9 cellular contexts compared by ENCODE assay signal in genomic region chr4:6221851-6222760, GRCh38. TPM values are rescaled to one million over a fixed set of nuclear protein-coding genes. Genes with fewer than 3 reads are reported as not detected.
DNase-seq lines count a peak whose midpoint lies in the region; ATAC-seq and TF ChIP-seq lines count a peak whose summit lies in the region.
"Had no signal": no experiment of that assay in that cellular context is flagged by ENCODE, and none has a peak within 500 bp of the region (broad histone marks: within the 10 kb centered on the region; RNA-seq: fewer than 3 reads in every experiment).

No MANE protein-coding gene starts in this region.

- H3K27ac Mint-ChIP-seq in nephron progenitor cell, result no peak overlapping the region
- H3K27ac Mint-ChIP-seq: activated naive CD8-positive, alpha-beta T cell had no signal

- 52% methylated on average over 4 of the region's 84 CpGs for WGBS in esophagus muscularis mucosa

- H3K4me1 ChIP-seq in ES-I3 (ENCODE audit: insufficient read depth, low read length) (no peaks in the 10 kb centered on the region; the same call in 1 of the 2 replicates), esophagus muscularis mucosa (peaks cover 0 to 12% (median 11%) of the 10 kb centered on the region in 4 donors)

- TF ChIP-seq POLR2A in esophagus muscularis mucosa (IDR thresholded peaks at IDR 0.05; ENCODE audit: low read depth) (no peak), GM18505 (IDR thresholded peaks at IDR 0.05; ENCODE audit: borderline replicate concordance, extremely low read depth, insufficient read depth, insufficient read length) (no peak)

- TF ChIP-seq EP300 in esophagus muscularis mucosa (IDR thresholded peaks at IDR 0.05), result no peak

- intact Hi-C loops in esophagus muscularis mucosa (cut with DNase I), result no loop called here

- H3K27ac ChIP-seq in esophagus muscularis mucosa (replicated peaks in 1 of 4), result no peak overlapping the region

- H3K27me3 Mint-ChIP-seq in nephron progenitor cell (ENCODE audit: low read depth, poor library complexity), result peaks cover 75% of the 10 kb centered on the region

- TF ChIP-seq CTCF in esophagus muscularis mucosa (IDR thresholded peaks at IDR 0.05) (no peak), nephron progenitor cell (IDR thresholded peaks at IDR 0.05) (no peak)

- peaks cover 0 to 75% (median 26%) of the 10 kb centered on the region in 4 donors for H3K27me3 ChIP-seq in esophagus muscularis mucosa

- peak overlapping the region; percentile 78 for H3K4me3 Mint-ChIP-seq in nephron progenitor cell

- peak overlapping the region; percentile 90 for H3K9ac ChIP-seq in ES-I3 (ENCODE audit: low read depth, low read length)

- H3K9me3 Mint-ChIP-seq in nephron progenitor cell, result peaks cover 12% of the 10 kb centered on the region

- peak overlapping the region; percentile 39 to 54 (median 46) for H3K4me3 ChIP-seq in esophagus muscularis mucosa

- H3K9me3 ChIP-seq in ES-I3 (ENCODE audit: control insufficient read depth, insufficient read depth, low read length) (no peaks in the 10 kb centered on the region; the same call in 1 of the 2 replicates), esophagus muscularis mucosa (peaks cover 0 to 11% (median 9%) of the 10 kb centered on the region in 4 donors)

- ATAC-seq in HG02884 (IDR thresholded peaks at IDR 0.05; ENCODE audit: unreplicated experiment) (no peak), GM18505 (IDR thresholded peaks at IDR 0.05; ENCODE audit: unreplicated experiment) (no peak)

- no peaks in the 10 kb centered on the region for H3K4me1 Mint-ChIP-seq in nephron progenitor cell

- H3K36me3 Mint-ChIP-seq in nephron progenitor cell (ENCODE audit: low read depth), result no peaks in the 10 kb centered on the region
- H3K36me3 Mint-ChIP-seq: activated naive CD8-positive, alpha-beta T cell had no signal

- DNase-seq in NCI-H774 (lab: John Stamatoyannopoulos, UW), result peak; percentile 50
- no peak for DNase-seq in esophagus muscularis mucosa (ENCODE audit: extremely low spot score)
- DNase-seq in nephron progenitor cell, result peak; percentile 83
- DNase-seq in RPMI8226, result no peak
- no peak for DNase-seq in ACHN

- in situ Hi-C loops in ACHN (cut with HindIII; ENCODE audit: low pct_ligation_motif_present, low pct_unique_long_range_greater_than_20kb, low sequenced_read_pairs), result no loop called here

- no peaks in the 10 kb centered on the region for H3K36me3 ChIP-seq in ES-I3 (ENCODE audit: insufficient read depth, low read length)
- no peaks in the 10 kb centered on the region for H3K36me3 ChIP-seq in esophagus muscularis mucosa

RNA-seq across cellular contexts. Expression of gene JAKMIP1, which starts 21.8 kb away (rescaled TPM):
- total RNA-seq in esophagus muscularis mucosa, result 1 to 10 TPM in 2 of 4 donors, under 1 TPM in 2; 0.57 to 2.8 (median 0.91) TPM

RNA-seq across cellular contexts. Expression of gene WFS1, which starts 47.5 kb away (rescaled TPM):
- 100 to 1,000 TPM in 2 of 4 donors, 10 to 100 TPM in 2; 62.3 to 159 (median 104) TPM for total RNA-seq in esophagus muscularis mucosa

Comparison
In these comparisons a context has a peak if more than half of its experiments do, and no peak if none do; other contexts are left out.
1. DNase-seq: peak in NCI-H774 (single experiment) and nephron progenitor cell (single experiment); none in esophagus muscularis mucosa (single experiment), RPMI8226 (single experiment) and ACHN (single experiment).